ENCODE assay signal across 8 cellular contexts in genomic region chr5:138725153-138725884, GRCh38. TPM values are rescaled to one million over a fixed set of nuclear protein-coding genes. Genes with fewer than 3 reads are reported as not detected.
DNase-seq lines count a peak whose midpoint lies in the region; ATAC-seq, FAIRE-seq and TF ChIP-seq lines count a peak whose summit lies in the region.

No MANE protein-coding gene starts in this region.

- peak overlapping the region; percentile 32 for H3K18ac ChIP-seq in neuronal stem cell (ENCODE audit: low read length)

- H3K9me3 ChIP-seq in A673 (ENCODE audit: low read depth, low read length, poor library complexity, severe bottlenecking) (no peaks in the 10 kb centered on the region), Panc1 (ENCODE audit: control insufficient read depth, insufficient read depth, low read depth, low read length) (no peaks in the 10 kb centered on the region), neuronal stem cell (replicated peaks in 1 of 2; ENCODE audit: control insufficient read depth in 2 of 2, insufficient read depth in 1 of 2, low read depth in 1 of 2, low read length in 2 of 2) (no peaks in the 10 kb centered on the region)

- TF ChIP-seq CTCF in A673 (conservative IDR thresholded peaks at IDR 0.05; ENCODE audit: low read depth, low read length) (peak; percentile 65), Panc1 (IDR thresholded peaks at IDR 0.05) (no peak; the same call in 1 of the 2 replicates)

- DNase-seq in A673 (ENCODE audit: low spot score) = peak; percentile 84
- peak; percentile 76 for DNase-seq in HTR-8/SVneo (ENCODE audit: insufficient read length, low spot score)
- DNase-seq in Panc1 (ENCODE audit: low read depth, low spot score) = no peak
- peak; percentile 77 for DNase-seq in fibroblast of peridontal ligament (ENCODE audit: extremely low read depth)
- peak; percentile 24 for DNase-seq in neuronal stem cell (ENCODE audit: low spot score)
- no peak for DNase-seq in G401 (ENCODE audit: low spot score)

- no peaks in the 10 kb centered on the region for H3K27me3 ChIP-seq in A673 (replicated peaks; ENCODE audit: insufficient read depth, low read depth, low read length, poor library complexity)
- H3K27me3 ChIP-seq in Panc1 (ENCODE audit: control insufficient read depth, insufficient read depth, low read length) = no peaks in the 10 kb centered on the region
- H3K27me3 ChIP-seq in neuronal stem cell (ENCODE audit: control insufficient read depth in 3 of 3, insufficient read depth in 3 of 3, low read depth in 1 of 3, low read length in 3 of 3) = peaks cover 0 to 4% (median 0%) of the 10 kb centered on the region in 3 experiments

- peak overlapping the region; percentile 14 for H2BK15ac ChIP-seq in neuronal stem cell (ENCODE audit: low read length)

- no peaks in the 10 kb centered on the region for H3K79me1 ChIP-seq in neuronal stem cell (ENCODE audit: low read depth, low read length)

- peaks cover 19% of the 10 kb centered on the region for H3K4me1 ChIP-seq in A673 (ENCODE audit: insufficient read depth, low read length, poor library complexity, severe bottlenecking)
- 0 out of 2 replicates have a peak, but pooled peaks cover 4% of the 10 kb centered on the region for H3K4me1 ChIP-seq in Panc1 (ENCODE audit: control insufficient read depth, insufficient read depth, low read length)
- peaks cover 9 to 15% of the 10 kb centered on the region in 2 donors for H3K4me1 ChIP-seq in neuronal stem cell (ENCODE audit: control insufficient read depth in 2 of 2, insufficient read depth in 1 of 2, low read depth in 1 of 2, low read length in 2 of 2)

- no peak overlapping the region for H2BK120ac ChIP-seq in neuronal stem cell (ENCODE audit: low read depth, low read length)

- ATAC-seq in Panc1 (peak; percentile 67), GM18909 (IDR thresholded peaks at IDR 0.05; ENCODE audit: poor library complexity, unreplicated experiment) (no peak), HG02885 (IDR thresholded peaks at IDR 0.05; ENCODE audit: poor library complexity, unreplicated experiment) (no peak)

- no TSS peak for BruUV-seq in A673 (replicated peaks; lab: Mats Ljungman, UMichigan)
- BruUV-seq in Panc1 (replicated peaks; lab: Mats Ljungman, UMichigan) = no TSS peak

- H3K4ac ChIP-seq in neuronal stem cell (ENCODE audit: low read length) = no peak overlapping the region

- no peaks in the 10 kb centered on the region for H3K36me3 ChIP-seq in A673 (ENCODE audit: insufficient read depth, low read length, poor library complexity, severe bottlenecking)
- no peaks in the 10 kb centered on the region for H3K36me3 ChIP-seq in Panc1 (ENCODE audit: control insufficient read depth, insufficient read depth, low read length)
- H3K36me3 ChIP-seq in neuronal stem cell (replicated peaks in 1 of 2; ENCODE audit: control insufficient read depth in 2 of 2, insufficient read depth in 2 of 2, low read length in 2 of 2) = no peaks in the 10 kb centered on the region

- H4K8ac ChIP-seq in neuronal stem cell (ENCODE audit: low read depth, low read length) = no peak overlapping the region

- H3K4me3 ChIP-seq in A673 (ENCODE audit: low read depth, low read length, poor library complexity, severe bottlenecking) = no peak overlapping the region
- H3K4me3 ChIP-seq in Panc1 (ENCODE audit: low read depth in 2 of 2, low read length in 2 of 2) = no peak overlapping the region
- peak overlapping the region in 1 of 2 donors; percentile 5 for H3K4me3 ChIP-seq in neuronal stem cell (ENCODE audit: low read length in 2 of 2)

- no peak overlapping the region for H2BK12ac ChIP-seq in neuronal stem cell (ENCODE audit: low read length)

- peak overlapping the region; percentile 64 for H2AFZ ChIP-seq in neuronal stem cell (ENCODE audit: low read length)

- no peak overlapping the region for H4K91ac ChIP-seq in neuronal stem cell (ENCODE audit: low read depth, low read length, poor library complexity)

- H3K14ac ChIP-seq in neuronal stem cell (ENCODE audit: low read length) = no peak overlapping the region

- H3K23ac ChIP-seq in neuronal stem cell (ENCODE audit: low read depth, low read length, poor library complexity) = no peak overlapping the region

- CTCF ChIA-PET in A673 (lab: Charles Lee) = no interaction called here
- CTCF ChIA-PET in Panc1 (lab: Charles Lee) = no interaction called here

- no CpG with 5 or more reads among the region's 13 CpGs for WGBS in neuronal stem cell (ENCODE audit: extremely low coverage in 2 of 2, insufficient read length in 2 of 2, insufficient replicate concordance in 1 of 2), 2 donors

- peak overlapping the region; percentile 1 for H2BK5ac ChIP-seq in neuronal stem cell (ENCODE audit: low read length)

- no peak overlapping the region for H3K4me2 ChIP-seq in neuronal stem cell (ENCODE audit: insufficient read depth, low read length, poor library complexity, severe bottlenecking)

- peak; percentile 51 for FAIRE-seq in HTR-8/SVneo (lab: Jason Lieb, UNC)

- H3K9ac ChIP-seq in neuronal stem cell (ENCODE audit: low read depth, low read length, poor library complexity) = peak overlapping the region; percentile 38

- intact Hi-C loops in A673 (cut with micrococcal nuclease; ENCODE audit: unreplicated experiment) (no loop called here), Panc1 (cut with micrococcal nuclease; ENCODE audit: unreplicated experiment) (no loop called here)

- H3K27ac ChIP-seq in A673 (ENCODE audit: low read depth, low read length, poor library complexity, severe bottlenecking) (peak overlapping the region; percentile 59), Panc1 (ENCODE audit: low read length) (no peak overlapping the region), neuronal stem cell (replicated peaks; ENCODE audit: low read length) (peak overlapping the region; percentile 76)

- in situ Hi-C loops in Panc1 (cut with HindIII; ENCODE audit: low pct_unique_long_range_greater_than_20kb, low sequenced_read_pairs) = no loop called here
- in situ Hi-C loops in G401 (cut with HindIII; ENCODE audit: low sequenced_read_pairs) = no loop called here

- H2AK5ac ChIP-seq in neuronal stem cell (ENCODE audit: low read depth, low read length) = no peak overlapping the region

- POLR2A ChIA-PET in A673 (lab: Charles Lee; ENCODE audit: low non-redundant PET) = no interaction called here
- POLR2A ChIA-PET in Panc1 (lab: Charles Lee) = no interaction called here

RNA-seq across cellular contexts. Expression of gene CTNNA1, which starts 27.9 kb away (rescaled TPM):
- total RNA-seq in A673 (2021) (249 and 250 TPM in 2 replicates), Panc1 (2021; ENCODE audit: unreplicated experiment) (298 TPM)
- polyA plus RNA-seq in Panc1 (2012; ENCODE audit: insufficient read length) = 337 TPM
- polyA plus RNA-seq in neuronal stem cell (2013, experiment 1 of 2) = 96.3 TPM
- polyA plus RNA-seq in neuronal stem cell (2013, experiment 2 of 2) = 95.4 TPM
- total RNA-seq in G401 (2014; rRNA removed; shearing (Covaris generic)) = 186 and 229 TPM in 2 replicates

Comparison
In these comparisons a context has a peak if more than half of its experiments do, and no peak if none do; other contexts are left out.
1. DNase-seq: peak in A673 (single experiment), HTR-8/SVneo (single experiment), fibroblast of peridontal ligament (single experiment) and neuronal stem cell (single experiment); none in Panc1 (single experiment) and G401 (single experiment).